ENCODE assay signal across 17 cellular contexts in the genomic region with DNA sequence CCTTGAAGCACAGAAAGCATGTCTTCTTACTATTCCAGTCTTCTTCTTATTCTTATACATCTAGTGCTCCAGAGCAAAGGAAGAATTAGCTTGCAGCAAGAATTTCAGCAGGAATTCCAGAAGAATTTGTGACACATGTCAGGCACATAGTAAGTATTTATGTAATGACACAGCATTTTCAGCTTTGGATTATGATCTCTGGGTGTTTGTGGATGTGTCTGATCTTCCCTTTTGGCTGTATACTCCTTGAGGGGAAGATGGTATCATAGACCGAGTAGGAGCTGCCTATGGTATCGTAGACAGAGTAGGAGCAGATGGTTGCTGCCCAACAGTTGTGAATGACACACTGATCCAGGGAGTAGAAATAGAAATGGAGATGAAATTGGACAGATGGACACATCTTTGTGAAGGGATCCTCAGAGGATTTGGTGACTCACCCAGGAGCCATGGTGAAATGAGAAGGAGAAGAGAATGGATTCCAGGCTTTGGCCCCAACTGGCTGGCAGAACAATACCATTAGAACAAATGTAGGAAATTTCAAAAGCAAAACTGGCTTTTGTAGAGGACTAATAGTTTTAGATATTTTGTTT.
DNase-seq lines count a peak whose midpoint lies in the region; ATAC-seq, FAIRE-seq and TF ChIP-seq lines count a peak whose summit lies in the region.
"Had no signal": no experiment of that assay in that cellular context is flagged by ENCODE, and none has a peak within 500 bp of the region (broad histone marks: within the 10 kb centered on the region; RNA-seq: fewer than 3 reads in every experiment).

No MANE protein-coding gene starts in this region.

- H3K36me3 Mint-ChIP-seq in stimulated activated memory B cell treated with anti-CD40 and anti-IgM and Interleukin-4, amounts not matched to agents 10 μg/mL and 1 μg/mL and 100 μg/mL, for 72 hours: peaks cover 6% of the 10 kb centered on the region
- H3K36me3 Mint-ChIP-seq in activated CD4-positive, alpha-beta memory T cell treated with anti-CD3 and anti-CD28 coated beads for 36 hours: no peaks in the 10 kb centered on the region

- intact Hi-C loops in activated CD4-positive, alpha-beta memory T cell treated with anti-CD3 and anti-CD28 coated beads for 36 hours (cut with micrococcal nuclease): no loop called here

- no peak overlapping the region for H3K4me3 Mint-ChIP-seq in stimulated activated memory B cell treated with anti-CD40 and anti-IgM and Interleukin-4, amounts not matched to agents 10 μg/mL and 1 μg/mL and 100 μg/mL, for 72 hours
- no peak overlapping the region for H3K4me3 Mint-ChIP-seq in activated CD4-positive, alpha-beta memory T cell treated with anti-CD3 and anti-CD28 coated beads for 36 hours
- H3K4me3 Mint-ChIP-seq: activated CD4-positive, alpha-beta T cell treated with anti-CD3 and anti-CD28 coated beads, Interleukin-2, amount 10 ng/mL, durations not matched to agents 7 days and 5 days; activated T-helper 1 cell treated with anti-CD3 and anti-CD28 coated beads, Interleukin-12 subunit alpha, Interleukin-12 subunit beta, Interleukin-2, Interleukin-4 antibody, amounts not matched to agents 30 ng/mL and 10 ng/mL and 1 ng/mL, durations not matched to agents 14 hours and 24 hours and 36 hours had no signal

- peak overlapping the region; percentile 1 for H3K27ac Mint-ChIP-seq in stimulated activated memory B cell treated with anti-CD40 and anti-IgM and Interleukin-4, amounts not matched to agents 10 μg/mL and 1 μg/mL and 100 μg/mL, for 72 hours
- H3K27ac Mint-ChIP-seq in activated CD4-positive, alpha-beta memory T cell treated with anti-CD3 and anti-CD28 coated beads for 36 hours: no peak overlapping the region
- H3K27ac Mint-ChIP-seq: activated CD4-positive, alpha-beta T cell treated with anti-CD3 and anti-CD28 coated beads, Interleukin-2, amount 10 ng/mL, durations not matched to agents 7 days and 5 days; activated T-helper 1 cell treated with anti-CD3 and anti-CD28 coated beads, Interleukin-12 subunit alpha, Interleukin-12 subunit beta, Interleukin-2, Interleukin-4 antibody, amounts not matched to agents 30 ng/mL and 10 ng/mL and 1 ng/mL, durations not matched to agents 14 hours and 24 hours and 36 hours had no signal

- no peak for ATAC-seq in stimulated activated memory B cell treated with anti-CD40 and anti-IgM and Interleukin-4, amounts not matched to agents 10 μg/mL and 1 μg/mL and 100 μg/mL, for 72 hours
- no peak for ATAC-seq in HG03439 (IDR thresholded peaks at IDR 0.05; ENCODE audit: unreplicated experiment)
- ATAC-seq: left lung had no signal

- DNase-seq in GM12891 (ENCODE audit: insufficient read length, low spot score): no peak
- DNase-seq in RPMI7951 (ENCODE audit: low read depth): peak; percentile 59
- DNase-seq in fibroblast of pulmonary artery (ENCODE audit: low read depth): peak; percentile 31
- DNase-seq in NCI-H774 (lab: John Stamatoyannopoulos, UW): no peak
- no peak for DNase-seq in activated CD4-positive, alpha-beta memory T cell treated with anti-CD3 and anti-CD28 coated beads for 36 hours
- DNase-seq: activated CD4-positive, alpha-beta T cell treated with anti-CD3 and anti-CD28 coated beads, Interleukin-2, amount 10 ng/mL, durations not matched to agents 7 days and 5 days; head of caudate nucleus; left lung; NCI-H1092 treated with DMSO at 0.1 percent for 48 hours; NCI-H345; PC-3; T-helper 1 cell had no signal

- TF ChIP-seq POLR2A in GM12891 (IDR thresholded peaks at IDR 0.05; ENCODE audit: low read depth, low read length): no peak

- peaks cover 4% of the 10 kb centered on the region for H3K9me3 Mint-ChIP-seq in stimulated activated memory B cell treated with anti-CD40 and anti-IgM and Interleukin-4, amounts not matched to agents 10 μg/mL and 1 μg/mL and 100 μg/mL, for 72 hours
- H3K9me3 Mint-ChIP-seq in activated CD4-positive, alpha-beta memory T cell treated with anti-CD3 and anti-CD28 coated beads for 36 hours: no peaks in the 10 kb centered on the region

- H3K4me1 Mint-ChIP-seq in stimulated activated memory B cell treated with anti-CD40 and anti-IgM and Interleukin-4, amounts not matched to agents 10 μg/mL and 1 μg/mL and 100 μg/mL, for 72 hours: peaks cover 44% of the 10 kb centered on the region
- peaks cover 44% of the 10 kb centered on the region for H3K4me1 Mint-ChIP-seq in activated CD4-positive, alpha-beta memory T cell treated with anti-CD3 and anti-CD28 coated beads for 36 hours (ENCODE audit: low read depth)

- no peaks in the 10 kb centered on the region for H3K27me3 Mint-ChIP-seq in stimulated activated memory B cell treated with anti-CD40 and anti-IgM and Interleukin-4, amounts not matched to agents 10 μg/mL and 1 μg/mL and 100 μg/mL, for 72 hours
- peaks cover 5% of the 10 kb centered on the region for H3K27me3 Mint-ChIP-seq in activated CD4-positive, alpha-beta memory T cell treated with anti-CD3 and anti-CD28 coated beads for 36 hours

- CTCF ChIA-PET in activated CD4-positive, alpha-beta memory T cell treated with anti-CD3 and anti-CD28 coated beads for 36 hours (lab: Charles Lee): interaction anchor here (0.7 kb wide), 1 partner anchor 135 kb away, joined by 3 read pairs; no protein-coding TSS in a partner anchor

- POLR2A ChIA-PET in activated CD4-positive, alpha-beta memory T cell treated with anti-CD3 and anti-CD28 coated beads for 36 hours (lab: Charles Lee): no interaction called here

- H3K4me3 ChIP-seq in fibroblast of pulmonary artery (replicated peaks; ENCODE audit: low read depth, low read length): no peak overlapping the region
- H3K4me3 ChIP-seq: left lung, smooth muscle cell had no signal

- TF ChIP-seq CTCF in fibroblast of pulmonary artery (IDR thresholded peaks at IDR 0.05; ENCODE audit: low read length, missing control alignments): no peak

- peak; percentile 59 for FAIRE-seq in GM12891 (lab: Jason Lieb, UNC)
- FAIRE-seq: D721Med had no signal

TF ChIP-seq in GM12891, 5 proteins besides CTCF, POLR2A, EP300 and RAD21:
- TF ChIP-seq SPI1 (IDR thresholded peaks at IDR 0.05; ENCODE audit: low read depth, low read length) (no peak), POU2F2 (IDR thresholded peaks at IDR 0.05; ENCODE audit: low read depth, low read length) (no peak)
TF ChIP-seq in GM12891: peak in this region for 0.

Comparison
In these comparisons a context has a peak if more than half of its experiments do, and no peak if none do; other contexts are left out.
1. DNase-seq: peak in RPMI7951 (single experiment) and fibroblast of pulmonary artery (single experiment); none in GM12891 (single experiment), NCI-H774 (single experiment) and activated CD4-positive, alpha-beta memory T cell treated with anti-CD3 and anti-CD28 coated beads for 36 hours (single experiment).